Comparison of ENCODE assay signal across 22 cellular contexts in genomic region chr20:32152421-32153155, GRCh38. TPM values are rescaled to one million over a fixed set of nuclear protein-coding genes. Genes with fewer than 3 reads are reported as not detected.
DNase-seq lines count a peak whose midpoint lies in the region; ATAC-seq, FAIRE-seq and TF ChIP-seq lines count a peak whose summit lies in the region.
"Had no signal": no experiment of that assay in that cellular context is flagged by ENCODE, and none has a peak within 500 bp of the region (broad histone marks: within the 10 kb centered on the region; RNA-seq: fewer than 3 reads in every experiment).

No MANE protein-coding gene starts in this region.

- no peaks in the 10 kb centered on the region for H3K79me2 ChIP-seq in astrocyte (ENCODE audit: insufficient read depth, low read length)
- H3K79me2 ChIP-seq: parathyroid adenoma had no signal

- no peak overlapping the region for H3K9ac ChIP-seq in astrocyte (ENCODE audit: low read length)
- H3K9ac ChIP-seq: GM23248, KMS-11, parathyroid adenoma had no signal

- no peak overlapping the region for H3K4me2 ChIP-seq in astrocyte (ENCODE audit: low read length)
- H3K4me2 ChIP-seq: KMS-11 had no signal

- H3K4me3 Mint-ChIP-seq in Caco-2 (ENCODE audit: unreplicated experiment): no peak overlapping the region
- H3K4me3 Mint-ChIP-seq in astrocyte (ENCODE audit: unreplicated experiment): no peak overlapping the region
- H3K4me3 Mint-ChIP-seq: CD8-positive, alpha-beta memory T cell; naive thymus-derived CD4-positive, alpha-beta T cell had no signal

- H3K4me1 ChIP-seq in Caco-2 (peaks cover 6% of the 10 kb centered on the region), astrocyte (ENCODE audit: insufficient read depth, low read length) (peaks cover 11% of the 10 kb centered on the region)
- H3K4me1 ChIP-seq: parathyroid adenoma had no signal

- H3K9me3 ChIP-seq in Caco-2: no peaks in the 10 kb centered on the region
- H3K9me3 ChIP-seq in astrocyte (ENCODE audit: insufficient read depth, low read depth, low read length): no peaks in the 10 kb centered on the region

- H3K36me3 ChIP-seq in Caco-2 (ENCODE audit: control insufficient read depth, insufficient read depth, low read length) (peaks cover 25% of the 10 kb centered on the region), astrocyte (ENCODE audit: insufficient read depth, low read length) (peaks cover 29% of the 10 kb centered on the region)

- peak overlapping the region; percentile 46 for H3K27ac Mint-ChIP-seq in Caco-2 (ENCODE audit: unreplicated experiment)
- H3K27ac Mint-ChIP-seq in astrocyte (ENCODE audit: unreplicated experiment): peak overlapping the region; percentile 58

- H3K9me3 Mint-ChIP-seq in Caco-2 (ENCODE audit: unreplicated experiment) (no peaks in the 10 kb centered on the region), astrocyte (ENCODE audit: unreplicated experiment) (no peaks in the 10 kb centered on the region)
- H3K9me3 Mint-ChIP-seq: CD8-positive, alpha-beta memory T cell; naive thymus-derived CD4-positive, alpha-beta T cell had no signal

- peaks cover 84% of the 10 kb centered on the region for H3K36me3 Mint-ChIP-seq in Caco-2 (ENCODE audit: insufficient read depth, unreplicated experiment)
- H3K36me3 Mint-ChIP-seq in astrocyte (ENCODE audit: low read depth, unreplicated experiment): peaks cover 28% of the 10 kb centered on the region

- no peaks in the 10 kb centered on the region for H3K27me3 ChIP-seq in Caco-2 (replicated peaks; ENCODE audit: control insufficient read depth, insufficient read depth, low read length)
- no peaks in the 10 kb centered on the region for H3K27me3 ChIP-seq in astrocyte (ENCODE audit: insufficient read depth, low read length)

- no peak for FAIRE-seq in astrocyte (lab: Jason Lieb, UNC)
- FAIRE-seq: endometrium had no signal

- no peak for TF ChIP-seq POLR2A in GM18505 (IDR thresholded peaks at IDR 0.05; ENCODE audit: borderline replicate concordance, extremely low read depth, insufficient read depth, insufficient read length)

- TF ChIP-seq CTCF in Caco-2 (IDR thresholded peaks at IDR 0.05; ENCODE audit: insufficient read depth in 1 of 2, low read depth in 1 of 2, low read length in 1 of 2, severe bottlenecking in 1 of 2, unreplicated experiment in 1 of 2) (no peak), astrocyte (IDR thresholded peaks at IDR 0.05; ENCODE audit: insufficient read depth, low read depth, low read length) (no peak)

- intact Hi-C loops in Caco-2 (cut with micrococcal nuclease; ENCODE audit: unreplicated experiment): no loop called here
- intact Hi-C loops in head of caudate nucleus (cut with DNase I): no loop called here

- H3K4me3 ChIP-seq in Caco-2 (ENCODE audit: low read depth, low read length): no peak overlapping the region
- H3K4me3 ChIP-seq in astrocyte (ENCODE audit: insufficient read depth, low read depth, low read length): no peak overlapping the region
- H3K4me3 ChIP-seq: GM23248 had no signal

- peaks cover 8% of the 10 kb centered on the region for H3K4me1 Mint-ChIP-seq in Caco-2 (ENCODE audit: low read depth, unreplicated experiment)
- peaks cover 20% of the 10 kb centered on the region for H3K4me1 Mint-ChIP-seq in astrocyte (ENCODE audit: low read depth, unreplicated experiment)
- H3K4me1 Mint-ChIP-seq: CD8-positive, alpha-beta memory T cell had no signal

- DNase-seq in Caco-2: no peak
- DNase-seq in astrocyte (ENCODE audit: low read depth): no peak
- peak in 23 of 42 donors; percentile 8 to 68 (median 32) for DNase-seq in head of caudate nucleus
- peak; percentile 20 for DNase-seq in putamen (ENCODE audit: low spot score)
- DNase-seq in NCI-H345 treated with DMSO at 0.1 percent for 48 hours (lab: John Stamatoyannopoulos, UW; ENCODE audit: unreplicated experiment): no peak
- no peak for DNase-seq in HUDEP-2 (lab: John Stamatoyannopoulos, UW; ENCODE audit: unreplicated experiment in 76 of 76)
- DNase-seq: activated CD4-positive, alpha-beta T cell treated with anti-CD3 and anti-CD28 coated beads for 48 hours; activated CD8-positive, alpha-beta memory T cell treated with anti-CD3 and anti-CD28 coated beads, Interleukin-2, amount 50 U/mL, for 4 hours; activated gamma-delta T cell; cerebellar nuclear complex; GM23248; naive thymus-derived CD4-positive, alpha-beta T cell; NCI-H2029; NCI-H510A treated with DMSO at 0.1 percent for 48 hours; stimulated activated CD4-positive, alpha-beta T cell treated with anti-CD3 and anti-CD28 coated beads, Interleukin-4, amount 100 ng/mL, for 4 hours; SW 1271 had no signal

- ATAC-seq in GM21529 (IDR thresholded peaks at IDR 0.05; ENCODE audit: unreplicated experiment): no peak
- ATAC-seq in GM18505 (IDR thresholded peaks at IDR 0.05; ENCODE audit: unreplicated experiment): no peak
- ATAC-seq: naive thymus-derived CD4-positive, alpha-beta T cell had no signal

- H3K27me3 Mint-ChIP-seq in Caco-2 (ENCODE audit: insufficient read depth, unreplicated experiment) (no peaks in the 10 kb centered on the region), astrocyte (ENCODE audit: low read depth, unreplicated experiment) (no peaks in the 10 kb centered on the region)
- H3K27me3 Mint-ChIP-seq: CD8-positive, alpha-beta memory T cell; naive thymus-derived CD4-positive, alpha-beta T cell had no signal

- peaks cover 11% of the 10 kb centered on the region for H4K20me1 ChIP-seq in astrocyte (ENCODE audit: insufficient read depth, low read length)

- POLR2A ChIA-PET in Caco-2 (lab: Charles Lee): no interaction called here

- H3K27ac ChIP-seq in astrocyte (ENCODE audit: low read depth, low read length): no peak overlapping the region
- H3K27ac ChIP-seq: GM23248, KMS-11, parathyroid adenoma had no signal

- CTCF ChIA-PET in Caco-2 (lab: Charles Lee): no interaction called here

- BruUV-seq in Caco-2 (replicated peaks; lab: Mats Ljungman, UMichigan): no TSS peak

- no peak overlapping the region for H2AFZ ChIP-seq in astrocyte (ENCODE audit: low read depth, low read length)
- H2AFZ ChIP-seq: GM23248, parathyroid adenoma had no signal

RNA-seq across cellular contexts. Expression of gene TM9SF4, which starts 43.1 kb away (rescaled TPM):
- 130 and 138 TPM in 2 replicates for total RNA-seq in Caco-2 (2022)
- 64.0 and 71.8 TPM in 2 replicates for total RNA-seq in astrocyte

RNA-seq across cellular contexts. Expression of gene PLAGL2, which starts 55.0 kb away (rescaled TPM):
- total RNA-seq in Caco-2 (2022): 89.6 and 96.1 TPM in 2 replicates
- 14.7 and 15.3 TPM in 2 replicates for total RNA-seq in astrocyte

RNA-seq across cellular contexts. Expression of gene POFUT1, which starts 55.1 kb away (rescaled TPM):
- total RNA-seq in Caco-2 (2022): 148 and 158 TPM in 2 replicates
- total RNA-seq in astrocyte: 60.6 and 65.5 TPM in 2 replicates

Comparison
In these comparisons a context has a peak if more than half of its experiments do, and no peak if none do; other contexts are left out.
1. DNase-seq: peak in head of caudate nucleus (23 of 42) and putamen (single experiment); none in Caco-2 (0 of 2), astrocyte (single experiment), NCI-H345 treated with DMSO at 0.1 percent for 48 hours (single experiment) and HUDEP-2 (0 of 76).